ENCODE assay signal across 8 cellular contexts in genomic region chr17:81285179-81285878, GRCh38. TPM values are rescaled to one million over a fixed set of nuclear protein-coding genes. Genes with fewer than 3 reads are reported as not detected.
DNase-seq lines count a peak whose midpoint lies in the region; ATAC-seq and TF ChIP-seq lines count a peak whose summit lies in the region.

No MANE protein-coding gene starts in this region.

- no peaks in the 10 kb centered on the region for H3K9me3 Mint-ChIP-seq in activated CD4-positive, alpha-beta T cell treated with anti-CD3 and anti-CD28 coated beads for 36 hours (ENCODE audit: low read depth)
- no peaks in the 10 kb centered on the region for H3K9me3 Mint-ChIP-seq in naive B cell

- intact Hi-C loops in activated CD4-positive, alpha-beta T cell treated with anti-CD3 and anti-CD28 coated beads for 36 hours (cut with DNase I, micrococcal nuclease), result loop anchor here in 1 of 2 experiments (1.0 to 2.0 kb wide), 3 partner anchors 10 to 199 kb away; partner anchors contain the start of genes CEP131 and SLC38A10
- intact Hi-C loops in stomach (cut with DNase I; ENCODE audit: low total_unique reads), result no loop called here

- peaks cover 5 to 54% (median 31%) of the 10 kb centered on the region in 4 donors for H3K4me1 ChIP-seq in stomach

- TF ChIP-seq EP300 in stomach (IDR thresholded peaks at IDR 0.05), result no peak

- peak overlapping the region; percentile 95 for H3K27ac Mint-ChIP-seq in activated CD4-positive, alpha-beta T cell treated with anti-CD3 and anti-CD28 coated beads for 36 hours
- H3K27ac Mint-ChIP-seq in naive B cell, result peak overlapping the region in 4 of 6 donors; percentile 82 to 89 (median 86)

- TF ChIP-seq CTCF in stomach (IDR thresholded peaks at IDR 0.05), result no peak

- ATAC-seq in activated CD4-positive, alpha-beta T cell treated with anti-CD3 and anti-CD28 coated beads for 36 hours, result peak; percentile 91
- ATAC-seq in naive B cell (ENCODE audit: low read depth in 2 of 2) (peak; percentile 66 to 70), GM19463 (IDR thresholded peaks at IDR 0.05; ENCODE audit: unreplicated experiment) (no peak)

- DNase-seq in activated CD4-positive, alpha-beta T cell treated with anti-CD3 and anti-CD28 coated beads for 36 hours, result peak; percentile 78
- peak; percentile 80 for DNase-seq in dermis blood vessel endothelial cell
- peak; percentile 30 for DNase-seq in naive B cell
- DNase-seq in stomach, result peak; percentile 56
- DNase-seq in mesenteric fat pad (ENCODE audit: low spot score), result no peak
- DNase-seq in islet precursor cell, result no peak

- H3K9me3 ChIP-seq in stomach, result no peaks in the 10 kb centered on the region

- POLR2A ChIA-PET in activated CD4-positive, alpha-beta T cell treated with anti-CD3 and anti-CD28 coated beads for 36 hours (lab: Charles Lee), result interaction anchor here (1.0 kb wide), 1 partner anchor 226 kb away, joined by 3 read pairs; no protein-coding TSS in a partner anchor

- peak overlapping the region in 4 of 5 donors; percentile 63 to 82 (median 74) for H3K27ac ChIP-seq in stomach

- CTCF ChIA-PET in activated CD4-positive, alpha-beta T cell treated with anti-CD3 and anti-CD28 coated beads for 36 hours (lab: Charles Lee), result interaction anchor here (0.7 kb wide), 1 partner anchor 153 kb away, joined by 3 read pairs; no protein-coding TSS in a partner anchor

- H3K4me3 ChIP-seq in stomach, result peak overlapping the region; percentile 21 to 45 (median 26)

- H3K27me3 Mint-ChIP-seq in activated CD4-positive, alpha-beta T cell treated with anti-CD3 and anti-CD28 coated beads for 36 hours, result no peaks in the 10 kb centered on the region
- H3K27me3 Mint-ChIP-seq in naive B cell, result no peaks in the 10 kb centered on the region

- TF ChIP-seq POLR2A in GM19099 (IDR thresholded peaks at IDR 0.05; ENCODE audit: extremely low read depth, insufficient read length, low read depth) (peak; percentile 57), stomach (IDR thresholded peaks at IDR 0.05) (no peak)

- WGBS in stomach, 5 donors, result 49 to 76% (median 58%) methylated on average over 20 to 37 of the region's 37 CpGs

- H3K4me1 Mint-ChIP-seq in activated CD4-positive, alpha-beta T cell treated with anti-CD3 and anti-CD28 coated beads for 36 hours, result peaks cover 34% of the 10 kb centered on the region
- H3K4me1 Mint-ChIP-seq in naive B cell, result peaks cover 22 to 32% (median 29%) of the 10 kb centered on the region in 3 donors

- peak overlapping the region; percentile 79 for H3K4me3 Mint-ChIP-seq in activated CD4-positive, alpha-beta T cell treated with anti-CD3 and anti-CD28 coated beads for 36 hours
- H3K4me3 Mint-ChIP-seq in naive B cell, result peak overlapping the region; percentile 84 to 93 (median 88)

- peaks cover 23% of the 10 kb centered on the region for H3K36me3 Mint-ChIP-seq in activated CD4-positive, alpha-beta T cell treated with anti-CD3 and anti-CD28 coated beads for 36 hours (ENCODE audit: low read depth)
- H3K36me3 Mint-ChIP-seq in naive B cell, result peaks cover 0 to 3% of the 10 kb centered on the region in 2 donors

- H3K27me3 ChIP-seq in stomach, result no peaks in the 10 kb centered on the region

- H3K36me3 ChIP-seq in stomach, result peaks cover 32 to 90% (median 83%) of the 10 kb centered on the region in 4 donors

RNA-seq across cellular contexts. Expression of gene SLC38A10, which starts 9.8 kb away (rescaled TPM):
- 10 to 100 TPM; 47.6 to 52.9 TPM for total RNA-seq in activated CD4-positive, alpha-beta T cell treated with anti-CD3 and anti-CD28 coated beads for 36 hours
- 101 and 106 TPM in 2 replicates for total RNA-seq in dermis blood vessel endothelial cell
- 10 to 100 TPM; 44.0 to 82.0 (median 51.0) TPM for polyA plus RNA-seq in naive B cell (ENCODE audit: low read depth in 6 of 6)
- total RNA-seq in stomach, result 100 to 1,000 TPM in 2 of 5 donors, 10 to 100 TPM in 3; 27.4 to 140 (median 82.6) TPM
- 10 to 100 TPM; 18.6 to 78.1 (median 56.4) TPM for polyA plus RNA-seq in stomach
- total RNA-seq in mesenteric fat pad, result 88.0 TPM

RNA-seq across cellular contexts. Expression of gene NDUFAF8, which starts 46.2 kb away (rescaled TPM):
- 10 to 100 TPM; 31.0 to 57.9 TPM for total RNA-seq in activated CD4-positive, alpha-beta T cell treated with anti-CD3 and anti-CD28 coated beads for 36 hours
- total RNA-seq in dermis blood vessel endothelial cell (18.4 and 26.9 TPM in 2 replicates), stomach (100 to 1,000 TPM in 2 of 5 donors, 10 to 100 TPM in 2, not detected in 1; 14.5 to 185 (median 92.5) TPM), mesenteric fat pad (46.2 TPM)
- polyA plus RNA-seq in naive B cell (ENCODE audit: low read depth in 6 of 6) (10 to 100 TPM; 53.3 to 88.4 (median 81.7) TPM), stomach (10 to 100 TPM; 37.7 to 60.8 (median 43.4) TPM)

RNA-seq across cellular contexts. Expression of gene TEPSIN, which starts 46.5 kb away (rescaled TPM):
- total RNA-seq in activated CD4-positive, alpha-beta T cell treated with anti-CD3 and anti-CD28 coated beads for 36 hours, result 10 to 100 TPM; 17.8 to 20.3 TPM
- total RNA-seq in dermis blood vessel endothelial cell (12.1 and 24.5 TPM in 2 replicates), stomach (100 to 1,000 TPM in 2 of 5 donors, 10 to 100 TPM in 2, 1 to 10 TPM in 1; 9.4 to 295 (median 22.3) TPM), mesenteric fat pad (23.1 TPM)
- polyA plus RNA-seq in naive B cell (ENCODE audit: low read depth in 6 of 6) (10 to 100 TPM in 1 of 6 donors, 1 to 10 TPM in 5; 4.5 to 16.8 (median 7.6) TPM), stomach (10 to 100 TPM; 15.1 to 31.6 (median 18.1) TPM)

Comparison
In these comparisons a context has a peak if more than half of its experiments do, and no peak if none do; other contexts are left out.
1. DNase-seq: peak in activated CD4-positive, alpha-beta T cell treated with anti-CD3 and anti-CD28 coated beads for 36 hours (single experiment), dermis blood vessel endothelial cell (single experiment), naive B cell (single experiment) and stomach (single experiment); none in mesenteric fat pad (single experiment) and islet precursor cell (single experiment).